ENCODE assay signal across 8 cellular contexts in the genomic region with DNA sequence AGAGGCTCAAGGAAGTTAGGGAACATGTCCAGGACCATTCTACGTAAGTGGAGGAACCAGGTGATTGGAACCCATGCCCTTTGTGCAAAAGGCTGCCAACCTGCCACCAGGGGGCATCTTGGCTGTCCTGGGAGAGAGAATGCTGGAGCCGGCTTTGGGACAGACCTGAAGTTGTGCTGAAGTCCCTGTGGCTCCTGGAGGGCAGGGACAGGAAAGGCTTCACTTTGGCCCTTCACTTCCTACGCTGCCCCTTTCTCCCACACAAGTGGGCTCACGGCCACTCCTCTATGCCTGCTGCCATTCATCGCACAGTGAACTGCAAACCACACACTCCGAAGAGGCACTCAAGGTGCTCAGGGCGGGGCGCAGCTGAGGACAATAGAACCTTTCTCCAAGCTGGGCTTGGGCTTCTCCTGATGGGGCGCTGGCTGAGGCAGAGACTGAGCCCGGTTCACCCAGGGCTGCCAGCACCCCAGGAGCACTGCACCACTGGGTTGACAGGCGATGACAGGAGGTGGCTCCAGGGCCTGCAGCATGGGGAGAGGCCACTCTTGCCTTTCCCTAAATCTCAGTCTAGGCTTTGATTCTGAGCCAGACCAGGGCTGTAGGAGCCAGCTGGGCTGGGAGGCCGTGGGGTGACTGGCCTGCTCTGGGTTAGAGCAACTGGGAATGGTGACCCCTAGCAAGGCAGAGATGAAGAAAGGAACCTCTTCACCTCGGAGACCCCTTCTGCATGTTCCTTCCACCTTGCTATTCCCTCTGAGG. TPM values are rescaled to one million over a fixed set of nuclear protein-coding genes. Genes with fewer than 3 reads are reported as not detected.
DNase-seq lines count a peak whose midpoint lies in the region; ATAC-seq, FAIRE-seq and TF ChIP-seq lines count a peak whose summit lies in the region.

No MANE protein-coding gene starts in this region.

- H3K23ac ChIP-seq in mesenchymal stem cell (ENCODE audit: low read length in 2 of 2), result no peak overlapping the region

- peak overlapping the region; percentile 38 for H2AK5ac ChIP-seq in mesenchymal stem cell (ENCODE audit: low read length, severe bottlenecking)

- no peak overlapping the region for H3K27ac ChIP-seq in PC-9
- no peak overlapping the region for H3K27ac ChIP-seq in mesenchymal stem cell (ENCODE audit: low read length, poor library complexity, severe bottlenecking)

- H3K4me1 ChIP-seq in PC-9 (replicated peaks; ENCODE audit: insufficient read depth) (0 out of 2 replicates have a peak, but pooled peaks cover 5% of the 10 kb centered on the region), mesenchymal stem cell (ENCODE audit: control insufficient read depth, insufficient read depth, low read depth, low read length) (peaks cover 24% of the 10 kb centered on the region)

- CTCF ChIA-PET in PC-9 (lab: Charles Lee), result no interaction called here

- H2BK5ac ChIP-seq in mesenchymal stem cell (ENCODE audit: low read depth, low read length, poor library complexity, severe bottlenecking), result no peak overlapping the region

- no peak overlapping the region for H3K4ac ChIP-seq in mesenchymal stem cell (ENCODE audit: low read depth in 1 of 2, low read length in 2 of 2)

- H3K36me3 ChIP-seq in PC-9 (ENCODE audit: low read depth), result no peaks in the 10 kb centered on the region
- H3K36me3 ChIP-seq in mesenchymal stem cell (ENCODE audit: control insufficient read depth in 1 of 2, insufficient read depth in 2 of 2, low read depth in 1 of 2, low read length in 2 of 2), result peaks cover 0 to 16% of the 10 kb centered on the region in 2 experiments

- no peak overlapping the region for H2BK12ac ChIP-seq in mesenchymal stem cell (ENCODE audit: low read length in 2 of 2)

- no peak overlapping the region for H3K4me2 ChIP-seq in PC-9
- H3K4me2 ChIP-seq in mesenchymal stem cell (ENCODE audit: low read length, poor library complexity, severe bottlenecking), result no peak overlapping the region

- H2BK15ac ChIP-seq in mesenchymal stem cell (ENCODE audit: low read depth, poor library complexity, severe bottlenecking), result no peak overlapping the region

- H3K9me2 ChIP-seq in PC-9 (ENCODE audit: insufficient read depth), result no peaks in the 10 kb centered on the region

- no peaks in the 10 kb centered on the region for H3F3A ChIP-seq in PC-9 (ENCODE audit: insufficient read depth, low read depth)

- H3K27me3 ChIP-seq in PC-9 (ENCODE audit: insufficient read depth, low read depth) (no peaks in the 10 kb centered on the region), mesenchymal stem cell (ENCODE audit: control insufficient read depth in 1 of 2, insufficient read depth in 1 of 2, low read length in 2 of 2) (no peaks in the 10 kb centered on the region)

- peaks cover 15% of the 10 kb centered on the region for H3K79me1 ChIP-seq in mesenchymal stem cell (replicated peaks; ENCODE audit: low read length, poor library complexity, severe bottlenecking)

- 87% methylated on average over 13 of the region's 13 CpGs for WGBS in mesenchymal stem cell

- no peak overlapping the region for H4K91ac ChIP-seq in mesenchymal stem cell (ENCODE audit: low read length)

- no peak overlapping the region for H3K14ac ChIP-seq in mesenchymal stem cell (ENCODE audit: low read length in 2 of 2)

- H4K20me1 ChIP-seq in PC-9 (ENCODE audit: insufficient read depth), result no peaks in the 10 kb centered on the region

- no peak overlapping the region for H3K18ac ChIP-seq in mesenchymal stem cell (ENCODE audit: low read depth in 1 of 2, low read length in 2 of 2)

- in situ Hi-C loops in astrocyte of the spinal cord (cut with HindIII; ENCODE audit: low sequenced_read_pairs), result no loop called here

- intact Hi-C loops in PC-9 (cut with micrococcal nuclease; ENCODE audit: unreplicated experiment), result no loop called here

- no peak overlapping the region for H2AFZ ChIP-seq in PC-9
- no peak overlapping the region for H2AFZ ChIP-seq in mesenchymal stem cell (ENCODE audit: low read depth, low read length)

- no peaks in the 10 kb centered on the region for H3K9me3 ChIP-seq in PC-9 (ENCODE audit: insufficient read depth, low read depth)
- H3K9me3 ChIP-seq in mesenchymal stem cell (ENCODE audit: control insufficient read depth, low read length), result no peaks in the 10 kb centered on the region

- DNase-seq in PC-9 (no peak), astrocyte of the spinal cord (ENCODE audit: low read depth, low spot score) (no peak), mesenchymal stem cell (no peak), frontal cortex (ENCODE audit: low spot score in 2 of 2) (no peak), NCI-H510A treated with DMSO at 0.1 percent for 48 hours (lab: John Stamatoyannopoulos, UW) (no peak), C1 segment of cervical spinal cord (lab: John Stamatoyannopoulos, UW) (no peak)

- TF ChIP-seq CTCF in GM12873 (IDR thresholded peaks at IDR 0.05; ENCODE audit: insufficient read depth, low read depth, low read length, missing control alignments), result peak; percentile 75
- TF ChIP-seq CTCF in PC-9 (conservative IDR thresholded peaks at IDR 0.05), result 0 out of 2 replicates have a peak, but pooled peaks have one; percentile 23
- peak; percentile 40 for TF ChIP-seq CTCF in astrocyte of the spinal cord (IDR thresholded peaks at IDR 0.05; ENCODE audit: low read depth, low read length)

- H4K8ac ChIP-seq in mesenchymal stem cell (ENCODE audit: low read length), result no peak overlapping the region

- FAIRE-seq in frontal cortex (lab: Jason Lieb, UNC), result no peak

- H3K9ac ChIP-seq in mesenchymal stem cell (ENCODE audit: low read length), result no peak overlapping the region

- POLR2A ChIA-PET in PC-9 (lab: Charles Lee; ENCODE audit: unreplicated experiment), result no interaction called here

- ATAC-seq in GM19351 (IDR thresholded peaks at IDR 0.05; ENCODE audit: unreplicated experiment), result no peak

- no peaks in the 10 kb centered on the region for H3K79me2 ChIP-seq in PC-9 (ENCODE audit: low read depth)

- BruUV-seq in PC-9 (replicated peaks; lab: Mats Ljungman, UMichigan), result no TSS peak

- H3K4me3 ChIP-seq in PC-9, result no peak overlapping the region
- H3K4me3 ChIP-seq in astrocyte of the spinal cord (ENCODE audit: low read depth, low read length), result no peak overlapping the region
- no peak overlapping the region for H3K4me3 ChIP-seq in mesenchymal stem cell (ENCODE audit: insufficient read depth in 1 of 2, low read depth in 1 of 2, low read length in 2 of 2)

- no peak overlapping the region for H2BK120ac ChIP-seq in mesenchymal stem cell (ENCODE audit: low read depth, low read length)

RNA-seq across cellular contexts. Expression of a gene that starts 8.4 kb away (rescaled TPM):
- total RNA-seq in PC-9 (2021) (6.1 and 6.3 TPM in 2 replicates), frontal cortex (49.3 TPM)
- polyA plus RNA-seq in mesenchymal stem cell (2013, experiment 1 of 2), result 1.3 TPM
- 1.8 TPM for polyA plus RNA-seq in mesenchymal stem cell (2013, experiment 2 of 2)

RNA-seq across cellular contexts. Expression of a gene that starts 49.6 kb away (rescaled TPM):
- total RNA-seq in PC-9 (2021) (0.08 TPM in 1 of 2 replicates, not detected in the other), frontal cortex (not detected)
- polyA plus RNA-seq in mesenchymal stem cell (2013, experiment 1 of 2), result not detected
- not detected for polyA plus RNA-seq in mesenchymal stem cell (2013, experiment 2 of 2)

RNA-seq across cellular contexts. Expression of a gene that starts 49.7 kb away (rescaled TPM):
- 0.33 and 0.75 TPM in 2 replicates for total RNA-seq in PC-9 (2021)
- polyA plus RNA-seq in mesenchymal stem cell (2013, experiment 1 of 2), result not detected
- polyA plus RNA-seq in mesenchymal stem cell (2013, experiment 2 of 2), result not detected
- total RNA-seq in frontal cortex, result not detected

Comparison
In these comparisons a context has a peak if more than half of its experiments do, and no peak if none do; other contexts are left out.
1. CTCF ChIP-seq: peak in every context shown above with its lines; median percentile 75 in GM12873; 40 in astrocyte of the spinal cord; 23 in PC-9.